ENCODE assay signal across 1 cellular context in the genomic region with DNA sequence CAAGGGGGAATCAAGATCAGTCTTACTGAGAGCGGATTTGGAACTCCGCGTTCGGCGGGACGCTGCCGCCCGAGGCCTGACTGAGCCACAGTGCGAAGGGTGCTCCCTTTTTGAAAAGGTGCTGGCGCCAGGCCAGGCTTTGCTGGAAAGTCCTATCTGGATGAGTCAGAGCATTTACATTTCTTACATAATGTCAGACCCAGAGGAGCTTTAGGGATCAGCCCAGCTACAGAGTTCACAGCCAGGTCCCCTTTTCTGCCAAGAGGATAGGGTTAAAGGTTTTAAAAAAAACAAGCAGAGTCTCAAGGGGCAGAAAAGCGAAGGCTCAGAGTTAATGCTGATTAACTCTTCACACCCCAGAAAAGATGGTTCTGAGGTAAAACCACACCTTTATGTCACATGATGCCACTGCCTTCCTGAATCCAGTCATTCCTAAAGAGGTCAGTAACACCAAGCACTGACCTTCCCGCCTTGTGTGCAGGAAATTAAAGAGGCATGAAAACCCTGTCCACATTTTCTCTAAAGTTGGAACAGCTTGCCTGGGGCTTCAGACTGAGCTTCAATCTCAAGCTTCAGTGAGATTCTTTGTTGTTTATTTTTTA.
TF ChIP-seq lines count a peak whose summit lies in the region.

No MANE protein-coding gene starts in this region.

TF ChIP-seq in HepG2, 621 proteins besides CTCF, POLR2A, EP300 and RAD21 (continued from another document and continues in another):
- TF ChIP-seq, protein P1, sequence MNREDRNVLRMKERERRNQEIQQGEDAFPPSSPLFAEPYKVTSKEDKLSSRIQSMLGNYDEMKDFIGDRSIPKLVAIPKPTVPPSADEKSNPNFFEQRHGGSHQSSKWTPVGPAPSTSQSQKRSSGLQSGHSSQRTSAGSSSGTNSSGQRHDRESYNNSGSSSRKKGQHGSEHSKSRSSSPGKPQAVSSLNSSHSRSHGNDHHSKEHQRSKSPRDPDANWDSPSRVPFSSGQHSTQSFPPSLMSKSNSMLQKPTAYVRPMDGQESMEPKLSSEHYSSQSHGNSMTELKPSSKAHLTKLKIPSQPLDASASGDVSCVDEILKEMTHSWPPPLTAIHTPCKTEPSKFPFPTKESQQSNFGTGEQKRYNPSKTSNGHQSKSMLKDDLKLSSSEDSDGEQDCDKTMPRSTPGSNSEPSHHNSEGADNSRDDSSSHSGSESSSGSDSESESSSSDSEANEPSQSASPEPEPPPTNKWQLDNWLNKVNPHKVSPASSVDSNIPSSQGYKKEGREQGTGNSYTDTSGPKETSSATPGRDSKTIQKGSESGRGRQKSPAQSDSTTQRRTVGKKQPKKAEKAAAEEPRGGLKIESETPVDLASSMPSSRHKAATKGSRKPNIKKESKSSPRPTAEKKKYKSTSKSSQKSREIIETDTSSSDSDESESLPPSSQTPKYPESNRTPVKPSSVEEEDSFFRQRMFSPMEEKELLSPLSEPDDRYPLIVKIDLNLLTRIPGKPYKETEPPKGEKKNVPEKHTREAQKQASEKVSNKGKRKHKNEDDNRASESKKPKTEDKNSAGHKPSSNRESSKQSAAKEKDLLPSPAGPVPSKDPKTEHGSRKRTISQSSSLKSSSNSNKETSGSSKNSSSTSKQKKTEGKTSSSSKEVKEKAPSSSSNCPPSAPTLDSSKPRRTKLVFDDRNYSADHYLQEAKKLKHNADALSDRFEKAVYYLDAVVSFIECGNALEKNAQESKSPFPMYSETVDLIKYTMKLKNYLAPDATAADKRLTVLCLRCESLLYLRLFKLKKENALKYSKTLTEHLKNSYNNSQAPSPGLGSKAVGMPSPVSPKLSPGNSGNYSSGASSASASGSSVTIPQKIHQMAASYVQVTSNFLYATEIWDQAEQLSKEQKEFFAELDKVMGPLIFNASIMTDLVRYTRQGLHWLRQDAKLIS (CRISPR knock-in tag; IDR thresholded peaks at IDR 0.05): no peak
- TF ChIP-seq CCDC6 (CRISPR knock-in tag; IDR thresholded peaks at IDR 0.05) (peak; percentile 55; the same call in 1 of the 2 replicates), ZNF761 (CRISPR knock-in tag; conservative IDR thresholded peaks at IDR 0.05) (no peak), ZNF781 (CRISPR knock-in tag; IDR thresholded peaks at IDR 0.05; ENCODE audit: borderline replicate concordance, not compliant biosample characterization) (no peak), IRF2 (CRISPR knock-in tag; IDR thresholded peaks at IDR 0.05) (no peak), KLF6 (CRISPR knock-in tag; IDR thresholded peaks at IDR 0.05) (0 out of 2 replicates have a peak, but pooled peaks have one; percentile 23), TBL1XR1 (IDR thresholded peaks at IDR 0.05; ENCODE audit: borderline replicate concordance, low read length, partially characterized antibody) (peak; percentile 32), MEIS2 (CRISPR knock-in tag; IDR thresholded peaks at IDR 0.05) (0 out of 2 replicates have a peak, but pooled peaks have one; percentile 37), GABPB1 (CRISPR knock-in tag; IDR thresholded peaks at IDR 0.05) (no peak; the same call in none of the 2 replicates), ZNF12 (CRISPR knock-in tag; IDR thresholded peaks at IDR 0.05) (no peak), NFKBIZ (CRISPR knock-in tag; IDR thresholded peaks at IDR 0.05) (peak; percentile 70; the same call in 1 of the 2 replicates), ZEB1 (IDR thresholded peaks at IDR 0.05; ENCODE audit: insufficient replicate concordance, low read depth) (peak; percentile 64), FLYWCH1 (CRISPR knock-in tag; IDR thresholded peaks at IDR 0.05) (no peak), ZC3H13 (CRISPR knock-in tag; IDR thresholded peaks at IDR 0.05) (no peak), ZNF879 (CRISPR knock-in tag; IDR thresholded peaks at IDR 0.05) (no peak), ZFP82 (CRISPR knock-in tag; IDR thresholded peaks at IDR 0.05; ENCODE audit: borderline replicate concordance) (no peak), MED13 (CRISPR knock-in tag; IDR thresholded peaks at IDR 0.05) (peak; percentile 62; the same call in 1 of the 2 replicates), ZFP36L1 (CRISPR knock-in tag; IDR thresholded peaks at IDR 0.05) (no peak), LCORL (IDR thresholded peaks at IDR 0.05) (no peak), LCORL (CRISPR knock-in tag; IDR thresholded peaks at IDR 0.05) (peak; percentile 88), ZFY (CRISPR knock-in tag; IDR thresholded peaks at IDR 0.05) (peak; percentile 40; the same call in 1 of the 2 replicates), ZNF780A (CRISPR knock-in tag; IDR thresholded peaks at IDR 0.05) (no peak), IKZF1 (IDR thresholded peaks at IDR 0.05) (no peak), NONO (IDR thresholded peaks at IDR 0.05) (no peak), NONO (CRISPR knock-in tag; conservative IDR thresholded peaks at IDR 0.05) (no peak), ZNF567 (CRISPR knock-in tag; IDR thresholded peaks at IDR 0.05; ENCODE audit: borderline replicate concordance) (no peak)
- TF ChIP-seq, protein P2, sequence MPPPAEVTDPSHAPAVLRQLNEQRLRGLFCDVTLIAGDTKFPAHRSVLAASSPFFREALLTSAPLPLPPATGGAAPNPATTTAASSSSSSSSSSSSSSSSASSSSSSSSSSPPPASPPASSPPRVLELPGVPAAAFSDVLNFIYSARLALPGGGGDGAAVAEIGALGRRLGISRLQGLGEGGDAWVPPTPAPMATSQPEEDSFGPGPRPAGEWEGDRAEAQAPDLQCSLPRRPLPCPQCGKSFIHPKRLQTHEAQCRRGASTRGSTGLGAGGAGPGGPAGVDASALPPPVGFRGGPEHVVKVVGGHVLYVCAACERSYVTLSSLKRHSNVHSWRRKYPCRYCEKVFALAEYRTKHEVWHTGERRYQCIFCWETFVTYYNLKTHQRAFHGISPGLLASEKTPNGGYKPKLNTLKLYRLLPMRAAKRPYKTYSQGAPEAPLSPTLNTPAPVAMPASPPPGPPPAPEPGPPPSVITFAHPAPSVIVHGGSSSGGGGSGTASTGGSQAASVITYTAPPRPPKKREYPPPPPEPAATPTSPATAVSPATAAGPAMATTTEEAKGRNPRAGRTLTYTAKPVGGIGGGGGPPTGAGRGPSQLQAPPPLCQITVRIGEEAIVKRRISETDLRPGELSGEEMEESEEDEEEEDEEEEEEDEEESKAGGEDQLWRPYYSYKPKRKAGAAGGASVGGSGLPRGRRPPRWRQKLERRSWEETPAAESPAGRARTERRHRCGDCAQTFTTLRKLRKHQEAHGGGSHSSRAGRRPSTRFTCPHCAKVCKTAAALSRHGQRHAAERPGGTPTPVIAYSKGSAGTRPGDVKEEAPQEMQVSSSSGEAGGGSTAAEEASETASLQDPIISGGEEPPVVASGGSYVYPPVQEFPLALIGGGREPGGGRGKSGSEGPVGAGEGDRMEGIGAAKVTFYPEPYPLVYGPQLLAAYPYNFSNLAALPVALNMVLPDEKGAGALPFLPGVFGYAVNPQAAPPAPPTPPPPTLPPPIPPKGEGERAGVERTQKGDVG (CRISPR knock-in tag; IDR thresholded peaks at IDR 0.05; ENCODE audit: borderline replicate concordance): no peak
- TF ChIP-seq, protein P3, sequence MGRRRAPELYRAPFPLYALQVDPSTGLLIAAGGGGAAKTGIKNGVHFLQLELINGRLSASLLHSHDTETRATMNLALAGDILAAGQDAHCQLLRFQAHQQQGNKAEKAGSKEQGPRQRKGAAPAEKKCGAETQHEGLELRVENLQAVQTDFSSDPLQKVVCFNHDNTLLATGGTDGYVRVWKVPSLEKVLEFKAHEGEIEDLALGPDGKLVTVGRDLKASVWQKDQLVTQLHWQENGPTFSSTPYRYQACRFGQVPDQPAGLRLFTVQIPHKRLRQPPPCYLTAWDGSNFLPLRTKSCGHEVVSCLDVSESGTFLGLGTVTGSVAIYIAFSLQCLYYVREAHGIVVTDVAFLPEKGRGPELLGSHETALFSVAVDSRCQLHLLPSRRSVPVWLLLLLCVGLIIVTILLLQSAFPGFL (CRISPR knock-in tag; IDR thresholded peaks at IDR 0.05): no peak
- TF ChIP-seq, protein P4, sequence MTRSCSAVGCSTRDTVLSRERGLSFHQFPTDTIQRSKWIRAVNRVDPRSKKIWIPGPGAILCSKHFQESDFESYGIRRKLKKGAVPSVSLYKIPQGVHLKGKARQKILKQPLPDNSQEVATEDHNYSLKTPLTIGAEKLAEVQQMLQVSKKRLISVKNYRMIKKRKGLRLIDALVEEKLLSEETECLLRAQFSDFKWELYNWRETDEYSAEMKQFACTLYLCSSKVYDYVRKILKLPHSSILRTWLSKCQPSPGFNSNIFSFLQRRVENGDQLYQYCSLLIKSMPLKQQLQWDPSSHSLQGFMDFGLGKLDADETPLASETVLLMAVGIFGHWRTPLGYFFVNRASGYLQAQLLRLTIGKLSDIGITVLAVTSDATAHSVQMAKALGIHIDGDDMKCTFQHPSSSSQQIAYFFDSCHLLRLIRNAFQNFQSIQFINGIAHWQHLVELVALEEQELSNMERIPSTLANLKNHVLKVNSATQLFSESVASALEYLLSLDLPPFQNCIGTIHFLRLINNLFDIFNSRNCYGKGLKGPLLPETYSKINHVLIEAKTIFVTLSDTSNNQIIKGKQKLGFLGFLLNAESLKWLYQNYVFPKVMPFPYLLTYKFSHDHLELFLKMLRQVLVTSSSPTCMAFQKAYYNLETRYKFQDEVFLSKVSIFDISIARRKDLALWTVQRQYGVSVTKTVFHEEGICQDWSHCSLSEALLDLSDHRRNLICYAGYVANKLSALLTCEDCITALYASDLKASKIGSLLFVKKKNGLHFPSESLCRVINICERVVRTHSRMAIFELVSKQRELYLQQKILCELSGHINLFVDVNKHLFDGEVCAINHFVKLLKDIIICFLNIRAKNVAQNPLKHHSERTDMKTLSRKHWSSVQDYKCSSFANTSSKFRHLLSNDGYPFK (CRISPR knock-in tag; IDR thresholded peaks at IDR 0.05; ENCODE audit: borderline replicate concordance): no peak
- TF ChIP-seq, protein P5, sequence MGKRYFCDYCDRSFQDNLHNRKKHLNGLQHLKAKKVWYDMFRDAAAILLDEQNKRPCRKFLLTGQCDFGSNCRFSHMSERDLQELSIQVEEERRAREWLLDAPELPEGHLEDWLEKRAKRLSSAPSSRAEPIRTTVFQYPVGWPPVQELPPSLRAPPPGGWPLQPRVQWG (CRISPR knock-in tag; IDR thresholded peaks at IDR 0.05; ENCODE audit: borderline replicate concordance, low read depth): no peak
- TF ChIP-seq, protein P6, sequence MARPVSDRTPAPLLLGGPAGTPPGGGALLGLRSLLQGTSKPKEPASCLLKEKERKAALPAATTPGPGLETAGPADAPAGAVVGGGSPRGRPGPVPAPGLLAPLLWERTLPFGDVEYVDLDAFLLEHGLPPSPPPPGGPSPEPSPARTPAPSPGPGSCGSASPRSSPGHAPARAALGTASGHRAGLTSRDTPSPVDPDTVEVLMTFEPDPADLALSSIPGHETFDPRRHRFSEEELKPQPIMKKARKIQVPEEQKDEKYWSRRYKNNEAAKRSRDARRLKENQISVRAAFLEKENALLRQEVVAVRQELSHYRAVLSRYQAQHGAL (CRISPR knock-in tag; IDR thresholded peaks at IDR 0.05; ENCODE audit: not compliant biosample characterization): no peak
- TF ChIP-seq, protein P7, sequence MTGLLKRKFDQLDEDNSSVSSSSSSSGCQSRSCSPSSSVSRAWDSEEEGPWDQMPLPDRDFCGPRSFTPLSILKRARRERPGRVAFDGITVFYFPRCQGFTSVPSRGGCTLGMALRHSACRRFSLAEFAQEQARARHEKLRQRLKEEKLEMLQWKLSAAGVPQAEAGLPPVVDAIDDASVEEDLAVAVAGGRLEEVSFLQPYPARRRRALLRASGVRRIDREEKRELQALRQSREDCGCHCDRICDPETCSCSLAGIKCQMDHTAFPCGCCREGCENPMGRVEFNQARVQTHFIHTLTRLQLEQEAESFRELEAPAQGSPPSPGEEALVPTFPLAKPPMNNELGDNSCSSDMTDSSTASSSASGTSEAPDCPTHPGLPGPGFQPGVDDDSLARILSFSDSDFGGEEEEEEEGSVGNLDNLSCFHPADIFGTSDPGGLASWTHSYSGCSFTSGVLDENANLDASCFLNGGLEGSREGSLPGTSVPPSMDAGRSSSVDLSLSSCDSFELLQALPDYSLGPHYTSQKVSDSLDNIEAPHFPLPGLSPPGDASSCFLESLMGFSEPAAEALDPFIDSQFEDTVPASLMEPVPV (CRISPR knock-in tag; IDR thresholded peaks at IDR 0.05): 0 out of 2 replicates have a peak, but pooled peaks have one; percentile 66
- TF ChIP-seq, protein P8, sequence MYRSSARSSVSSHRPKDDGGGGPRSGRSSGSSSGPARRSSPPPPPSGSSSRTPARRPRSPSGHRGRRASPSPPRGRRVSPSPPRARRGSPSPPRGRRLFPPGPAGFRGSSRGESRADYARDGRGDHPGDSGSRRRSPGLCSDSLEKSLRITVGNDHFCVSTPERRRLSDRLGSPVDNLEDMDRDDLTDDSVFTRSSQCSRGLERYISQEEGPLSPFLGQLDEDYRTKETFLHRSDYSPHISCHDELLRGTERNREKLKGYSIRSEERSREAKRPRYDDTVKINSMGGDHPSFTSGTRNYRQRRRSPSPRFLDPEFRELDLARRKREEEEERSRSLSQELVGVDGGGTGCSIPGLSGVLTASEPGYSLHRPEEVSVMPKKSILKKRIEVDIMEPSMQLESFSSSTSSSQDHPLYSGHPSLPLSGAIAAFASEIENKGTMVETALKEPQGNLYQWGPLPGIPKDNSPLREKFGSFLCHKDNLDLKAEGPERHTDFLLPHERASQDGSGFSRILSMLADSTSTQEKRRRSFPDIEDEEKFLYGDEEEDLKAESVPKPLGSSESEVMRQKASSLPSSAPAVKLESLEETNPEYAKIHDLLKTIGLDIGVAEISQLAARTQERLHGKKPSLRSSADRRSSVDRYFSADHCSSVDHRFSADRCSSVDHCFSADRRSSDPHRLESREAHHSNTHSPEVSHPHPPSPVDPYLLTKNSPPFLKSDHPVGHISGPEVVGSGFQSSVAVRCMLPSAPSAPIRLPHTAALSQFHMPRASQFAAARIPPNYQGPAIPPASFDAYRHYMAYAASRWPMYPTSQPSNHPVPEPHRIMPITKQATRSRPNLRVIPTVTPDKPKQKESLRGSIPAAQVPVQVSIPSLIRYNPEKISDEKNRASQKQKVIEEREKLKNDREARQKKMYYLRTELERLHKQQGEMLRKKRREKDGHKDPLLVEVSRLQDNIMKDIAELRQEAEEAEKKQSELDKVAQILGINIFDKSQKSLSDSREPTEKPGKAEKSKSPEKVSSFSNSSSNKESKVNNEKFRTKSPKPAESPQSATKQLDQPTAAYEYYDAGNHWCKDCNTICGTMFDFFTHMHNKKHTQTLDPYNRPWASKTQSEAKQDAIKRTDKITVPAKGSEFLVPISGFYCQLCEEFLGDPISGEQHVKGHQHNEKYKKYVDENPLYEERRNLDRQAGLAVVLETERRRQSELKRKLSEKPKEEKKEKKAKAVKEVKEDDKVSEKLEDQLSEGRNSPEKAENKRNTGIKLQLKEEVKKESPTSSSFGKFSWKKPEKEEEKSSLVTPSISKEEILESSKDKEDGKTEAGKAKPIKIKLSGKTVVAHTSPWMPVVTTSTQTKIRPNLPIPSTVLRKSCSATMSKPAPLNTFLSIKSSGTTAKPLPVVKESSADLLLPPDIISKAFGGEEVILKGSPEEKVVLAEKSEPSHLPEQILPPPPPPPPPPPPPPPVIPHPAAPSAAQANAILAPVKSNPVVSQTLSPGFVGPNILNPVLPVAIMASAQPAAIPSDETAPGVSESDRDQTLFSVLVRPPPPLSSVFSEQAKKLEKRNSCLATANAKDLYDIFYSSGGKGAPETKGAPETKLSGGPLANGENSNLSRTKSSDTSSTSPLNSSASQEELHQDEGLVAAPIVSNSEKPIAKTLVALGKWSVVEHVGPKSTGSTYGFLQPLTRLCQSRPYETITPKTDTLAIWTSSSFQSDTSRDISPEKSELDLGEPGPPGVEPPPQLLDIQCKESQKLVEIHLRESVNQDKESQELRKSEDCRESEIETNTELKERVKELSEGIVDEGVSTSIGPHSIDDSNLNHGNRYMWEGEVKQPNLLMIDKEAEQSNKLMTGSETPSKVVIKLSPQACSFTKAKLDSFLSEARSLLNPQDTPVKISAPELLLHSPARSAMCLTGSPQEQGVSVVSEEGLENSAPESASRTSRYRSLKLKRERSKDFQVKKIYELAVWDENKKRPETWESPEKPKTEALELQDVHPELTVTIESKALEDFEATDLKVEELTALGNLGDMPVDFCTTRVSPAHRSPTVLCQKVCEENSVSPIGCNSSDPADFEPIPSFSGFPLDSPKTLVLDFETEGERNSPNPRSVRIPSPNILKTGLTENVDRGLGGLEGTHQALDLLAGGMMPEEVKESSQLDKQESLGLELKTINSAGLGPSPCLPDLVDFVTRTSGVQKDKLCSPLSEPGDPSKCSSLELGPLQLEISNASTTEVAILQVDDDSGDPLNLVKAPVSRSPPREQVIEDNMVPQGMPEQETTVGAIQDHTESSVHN (CRISPR knock-in tag; IDR thresholded peaks at IDR 0.05): no peak
